In genomic region chr17:1541367-1541904, GRCh38 we compare ENCODE assay signal across 1 cellular context.
TF ChIP-seq lines count a peak whose summit lies in the region.

No MANE protein-coding gene starts in this region.

TF ChIP-seq in GM12878, 131 proteins besides CTCF, POLR2A, EP300 and RAD21:
- TF ChIP-seq JUNB (IDR thresholded peaks at IDR 0.05) (0 out of 2 replicates have a peak, but pooled peaks have one; percentile 16), NFXL1 (IDR thresholded peaks at IDR 0.05; ENCODE audit: borderline replicate concordance) (no peak)
